In genomic region chr2:85254540-85255261, GRCh38 we compare ENCODE assay signal across 17 cellular contexts.
DNase-seq lines count a peak whose midpoint lies in the region; ATAC-seq and TF ChIP-seq lines count a peak whose summit lies in the region.
"Had no signal": no experiment of that assay in that cellular context is flagged by ENCODE, and none has a peak within 500 bp of the region (broad histone marks: within the 10 kb centered on the region; RNA-seq: fewer than 3 reads in every experiment).

No MANE protein-coding gene starts in this region.

- H3K4me3 ChIP-seq in endodermal cell (ENCODE audit: low read length) (no peak overlapping the region), neural progenitor cell (peak overlapping the region; percentile 27), testis (no peak overlapping the region), adrenal gland (no peak overlapping the region)

- H3K27ac Mint-ChIP-seq in endodermal cell, result peak overlapping the region; percentile 98
- peak overlapping the region; percentile 62 for H3K27ac Mint-ChIP-seq in neural progenitor cell
- no peak overlapping the region for H3K27ac Mint-ChIP-seq in activated CD4-positive, alpha-beta memory T cell treated with anti-CD3 and anti-CD28 coated beads, Interleukin-2, amount 10 ng/mL, durations not matched to agents 7 days and 5 days
- no peak overlapping the region for H3K27ac Mint-ChIP-seq in activated CD8-positive, alpha-beta T cell treated with anti-CD3 and anti-CD28 coated beads for 36 hours
- H3K27ac Mint-ChIP-seq: activated naive CD8-positive, alpha-beta T cell; stimulated activated naive CD8-positive, alpha-beta T cell treated with anti-CD3 and anti-CD28 coated beads, Interleukin-15, amount 100 ng/mL, for 72 hours had no signal

- H3K4me3 Mint-ChIP-seq in endodermal cell (peak overlapping the region; percentile 55), neural progenitor cell (peak overlapping the region; percentile 84)
- no peak overlapping the region for H3K4me3 Mint-ChIP-seq in activated CD4-positive, alpha-beta memory T cell treated with anti-CD3 and anti-CD28 coated beads, Interleukin-2, amount 10 ng/mL, durations not matched to agents 7 days and 5 days
- no peak overlapping the region for H3K4me3 Mint-ChIP-seq in activated CD8-positive, alpha-beta T cell treated with anti-CD3 and anti-CD28 coated beads for 36 hours
- H3K4me3 Mint-ChIP-seq: activated naive CD8-positive, alpha-beta T cell; naive B cell; stimulated activated naive CD8-positive, alpha-beta T cell treated with anti-CD3 and anti-CD28 coated beads, Interleukin-15, amount 100 ng/mL, for 72 hours had no signal

- H4K20me1 ChIP-seq in neural progenitor cell (ENCODE audit: low read depth), result peaks cover 15% of the 10 kb centered on the region

- CTCF ChIA-PET in activated CD4-positive, alpha-beta memory T cell treated with anti-CD3 and anti-CD28 coated beads, Interleukin-2, amount 10 ng/mL, durations not matched to agents 7 days and 5 days (lab: Charles Lee), result no interaction called here
- CTCF ChIA-PET in activated CD8-positive, alpha-beta T cell treated with anti-CD3 and anti-CD28 coated beads for 36 hours (lab: Charles Lee), result interaction anchor here (0.9 kb wide), 1 partner anchor 30 kb away, joined by 7 read pairs; no protein-coding TSS in a partner anchor

- intact Hi-C loops in testis (cut with DNase I; ENCODE audit: low total_unique reads) (no loop called here), adrenal gland (cut with DNase I) (no loop called here)
- intact Hi-C loops in activated CD8-positive, alpha-beta T cell treated with anti-CD3 and anti-CD28 coated beads for 36 hours (cut with micrococcal nuclease), result no loop called here

- H3K9ac ChIP-seq in endodermal cell (ENCODE audit: extremely low read depth, low read length, poor library complexity, severe bottlenecking) (no peak overlapping the region), neural progenitor cell (no peak overlapping the region)

- H3K4me2 ChIP-seq in neural progenitor cell, result peak overlapping the region; percentile 76

- H3K27me3 ChIP-seq in endodermal cell (ENCODE audit: control insufficient read depth, insufficient read depth, low read length, poor library complexity, severe bottlenecking) (no peaks in the 10 kb centered on the region), neural progenitor cell (no peaks in the 10 kb centered on the region), testis (no peaks in the 10 kb centered on the region), adrenal gland (no peaks in the 10 kb centered on the region)

- H3K36me3 ChIP-seq in endodermal cell (ENCODE audit: control insufficient read depth, insufficient read depth, low read length) (peaks cover 11% of the 10 kb centered on the region), neural progenitor cell (no peaks in the 10 kb centered on the region), testis (ENCODE audit: low read depth, missing control alignments) (no peaks in the 10 kb centered on the region), adrenal gland (replicated peaks in 1 of 2) (no peaks in the 10 kb centered on the region)

- POLR2A ChIA-PET in activated CD4-positive, alpha-beta memory T cell treated with anti-CD3 and anti-CD28 coated beads, Interleukin-2, amount 10 ng/mL, durations not matched to agents 7 days and 5 days (lab: Charles Lee), result no interaction called here
- POLR2A ChIA-PET in activated CD8-positive, alpha-beta T cell treated with anti-CD3 and anti-CD28 coated beads for 36 hours (lab: Charles Lee), result no interaction called here

- H3K9me3 ChIP-seq in endodermal cell (ENCODE audit: control insufficient read depth, low read length) (no peaks in the 10 kb centered on the region), neural progenitor cell (ENCODE audit: low read depth) (no peaks in the 10 kb centered on the region), testis (no peaks in the 10 kb centered on the region), adrenal gland (replicated peaks in 1 of 3) (no peaks in the 10 kb centered on the region)

- H3K27ac ChIP-seq in endodermal cell (ENCODE audit: low read depth, low read length) (peak overlapping the region; percentile 98), neural progenitor cell (peak overlapping the region; percentile 98), testis (no peak overlapping the region), adrenal gland (no peak overlapping the region)

- H3K4me1 Mint-ChIP-seq in endodermal cell, result peaks cover 84% of the 10 kb centered on the region
- H3K4me1 Mint-ChIP-seq in neural progenitor cell, result peaks cover 78% of the 10 kb centered on the region
- no peaks in the 10 kb centered on the region for H3K4me1 Mint-ChIP-seq in activated CD4-positive, alpha-beta memory T cell treated with anti-CD3 and anti-CD28 coated beads, Interleukin-2, amount 10 ng/mL, durations not matched to agents 7 days and 5 days
- peaks cover 3% of the 10 kb centered on the region for H3K4me1 Mint-ChIP-seq in activated CD8-positive, alpha-beta T cell treated with anti-CD3 and anti-CD28 coated beads for 36 hours (ENCODE audit: low read depth)

- no peaks in the 10 kb centered on the region for H3K27me3 Mint-ChIP-seq in endodermal cell (ENCODE audit: insufficient read depth)
- H3K27me3 Mint-ChIP-seq in neural progenitor cell (ENCODE audit: insufficient read depth, low read depth), result peaks cover 3% of the 10 kb centered on the region
- no peaks in the 10 kb centered on the region for H3K27me3 Mint-ChIP-seq in activated CD4-positive, alpha-beta memory T cell treated with anti-CD3 and anti-CD28 coated beads, Interleukin-2, amount 10 ng/mL, durations not matched to agents 7 days and 5 days
- H3K27me3 Mint-ChIP-seq in activated CD8-positive, alpha-beta T cell treated with anti-CD3 and anti-CD28 coated beads for 36 hours, result no peaks in the 10 kb centered on the region
- H3K27me3 Mint-ChIP-seq: activated naive CD8-positive, alpha-beta T cell; naive B cell; stimulated activated naive CD8-positive, alpha-beta T cell treated with anti-CD3 and anti-CD28 coated beads, Interleukin-15, amount 100 ng/mL, for 72 hours had no signal

- H3K36me3 Mint-ChIP-seq in endodermal cell (ENCODE audit: low read depth) (peaks cover 2% of the 10 kb centered on the region), neural progenitor cell (no peaks in the 10 kb centered on the region)
- no peaks in the 10 kb centered on the region for H3K36me3 Mint-ChIP-seq in activated CD4-positive, alpha-beta memory T cell treated with anti-CD3 and anti-CD28 coated beads, Interleukin-2, amount 10 ng/mL, durations not matched to agents 7 days and 5 days (ENCODE audit: low read depth)
- H3K36me3 Mint-ChIP-seq in activated CD8-positive, alpha-beta T cell treated with anti-CD3 and anti-CD28 coated beads for 36 hours (ENCODE audit: low read depth), result no peaks in the 10 kb centered on the region
- H3K36me3 Mint-ChIP-seq: activated naive CD8-positive, alpha-beta T cell; naive B cell had no signal

- H3K4me1 ChIP-seq in endodermal cell (ENCODE audit: control insufficient read depth, insufficient read depth, low read length) (peaks cover 42% of the 10 kb centered on the region), neural progenitor cell (peaks cover 84% of the 10 kb centered on the region), testis (peaks cover 32% of the 10 kb centered on the region), adrenal gland (replicated peaks in 1 of 2) (peaks cover 0 to 35% of the 10 kb centered on the region in 2 donors)

- H3K79me2 ChIP-seq in neural progenitor cell (ENCODE audit: low read depth), result peaks cover 39% of the 10 kb centered on the region

- ATAC-seq in activated CD8-positive, alpha-beta T cell treated with anti-CD3 and anti-CD28 coated beads for 36 hours, result no peak
- ATAC-seq: stimulated activated naive CD8-positive, alpha-beta T cell treated with anti-CD3 and anti-CD28 coated beads, Interleukin-15, amount 100 ng/mL, for 72 hours had no signal

- WGBS in endodermal cell (ENCODE audit: insufficient coverage in 1 of 2, insufficient read length in 1 of 2), 2 experiments, result 77 to 79% methylated on average over 7 to 11 of the region's 11 CpGs
- 69 to 70% methylated on average over 11 of the region's 11 CpGs for WGBS in testis, 2 donors
- 71 to 80% (median 75%) methylated on average over 10 to 11 of the region's 11 CpGs for WGBS in adrenal gland, 4 donors

- TF ChIP-seq POLR2A in testis (IDR thresholded peaks at IDR 0.05) (no peak), adrenal gland (IDR thresholded peaks at IDR 0.05) (no peak)

- H3F3A ChIP-seq in neural progenitor cell (ENCODE audit: low read depth), result peaks cover 65% of the 10 kb centered on the region

- no peak for TF ChIP-seq CTCF in endodermal cell (conservative IDR thresholded peaks at IDR 0.05)
- TF ChIP-seq CTCF in neural progenitor cell (IDR thresholded peaks at IDR 0.05), result no peak
- no peak for TF ChIP-seq CTCF in testis (IDR thresholded peaks at IDR 0.05)
- no peak for TF ChIP-seq CTCF in adrenal gland (IDR thresholded peaks at IDR 0.05)
- no peak for TF ChIP-seq CTCF in activated CD8-positive, alpha-beta T cell treated with anti-CD3 and anti-CD28 coated beads for 36 hours (IDR thresholded peaks at IDR 0.05)

- no peaks in the 10 kb centered on the region for H3K9me3 Mint-ChIP-seq in endodermal cell
- no peaks in the 10 kb centered on the region for H3K9me3 Mint-ChIP-seq in neural progenitor cell
- H3K9me3 Mint-ChIP-seq in activated CD4-positive, alpha-beta memory T cell treated with anti-CD3 and anti-CD28 coated beads, Interleukin-2, amount 10 ng/mL, durations not matched to agents 7 days and 5 days, result no peaks in the 10 kb centered on the region
- no peaks in the 10 kb centered on the region for H3K9me3 Mint-ChIP-seq in activated CD8-positive, alpha-beta T cell treated with anti-CD3 and anti-CD28 coated beads for 36 hours
- H3K9me3 Mint-ChIP-seq: naive B cell; stimulated activated naive CD8-positive, alpha-beta T cell treated with anti-CD3 and anti-CD28 coated beads, Interleukin-15, amount 100 ng/mL, for 72 hours had no signal

- DNase-seq in ELF-1 (ENCODE audit: low read depth, low spot score), result peak; percentile 73
- DNase-seq in NCI-H82 (lab: John Stamatoyannopoulos, UW), result peak; percentile 68
- peak; percentile 56 for DNase-seq in endodermal cell
- peak; percentile 37 for DNase-seq in neural progenitor cell (ENCODE audit: low spot score)
- DNase-seq in testis, result no peak
- DNase-seq in adrenal gland, result no peak
- no peak for DNase-seq in activated CD4-positive, alpha-beta memory T cell treated with anti-CD3 and anti-CD28 coated beads, Interleukin-2, amount 10 ng/mL, durations not matched to agents 7 days and 5 days
- DNase-seq in activated CD8-positive, alpha-beta T cell treated with anti-CD3 and anti-CD28 coated beads for 36 hours, result no peak
- DNase-seq: caudate nucleus; effector memory CD4-positive, alpha-beta T cell; hippocampal formation; left ventricle myocardium superior; naive B cell; NCI-H226; retina; stimulated activated naive CD8-positive, alpha-beta T cell treated with anti-CD3 and anti-CD28 coated beads, Interleukin-15, amount 100 ng/mL, for 72 hours had no signal

- no peak overlapping the region for H2AFZ ChIP-seq in neural progenitor cell (replicated peaks)

Comparison
In these comparisons a context has a peak if more than half of its experiments do, and no peak if none do; other contexts are left out.
1. DNase-seq: peak in ELF-1 (single experiment), NCI-H82 (single experiment), endodermal cell (single experiment) and neural progenitor cell (single experiment); none in testis (single experiment), adrenal gland (0 of 7), activated CD4-positive, alpha-beta memory T cell treated with anti-CD3 and anti-CD28 coated beads, Interleukin-2, amount 10 ng/mL, durations not matched to agents 7 days and 5 days (single experiment) and activated CD8-positive, alpha-beta T cell treated with anti-CD3 and anti-CD28 coated beads for 36 hours (single experiment).
2. H3K27ac ChIP-seq: peak in endodermal cell (single experiment) and neural progenitor cell (single experiment); none in testis (0 of 2) and adrenal gland (0 of 5).
3. H3K27ac Mint-ChIP-seq: peak in endodermal cell (single experiment) and neural progenitor cell (single experiment); none in activated CD4-positive, alpha-beta memory T cell treated with anti-CD3 and anti-CD28 coated beads, Interleukin-2, amount 10 ng/mL, durations not matched to agents 7 days and 5 days (single experiment) and activated CD8-positive, alpha-beta T cell treated with anti-CD3 and anti-CD28 coated beads for 36 hours (single experiment).
4. H3K4me3 Mint-ChIP-seq: peak in endodermal cell (single experiment) and neural progenitor cell (single experiment); none in activated CD4-positive, alpha-beta memory T cell treated with anti-CD3 and anti-CD28 coated beads, Interleukin-2, amount 10 ng/mL, durations not matched to agents 7 days and 5 days (single experiment) and activated CD8-positive, alpha-beta T cell treated with anti-CD3 and anti-CD28 coated beads for 36 hours (single experiment).